Comparison of ENCODE assay signal across 12 cellular contexts in genomic region chr16:56422896-56423441, GRCh38. TPM values are rescaled to one million over a fixed set of nuclear protein-coding genes. Genes with fewer than 3 reads are reported as not detected.
DNase-seq lines count a peak whose midpoint lies in the region; ATAC-seq and TF ChIP-seq lines count a peak whose summit lies in the region.
"Had no signal": no experiment of that assay in that cellular context is flagged by ENCODE, and none has a peak within 500 bp of the region (broad histone marks: within the 10 kb centered on the region; RNA-seq: fewer than 3 reads in every experiment).

No MANE protein-coding gene starts in this region.

- no peaks in the 10 kb centered on the region for H3K9me3 ChIP-seq in hepatocyte (ENCODE audit: low read depth)

- H3K79me2 ChIP-seq in hepatocyte = peaks cover 69% of the 10 kb centered on the region

- peaks cover 1% of the 10 kb centered on the region for H3K36me3 Mint-ChIP-seq in activated naive CD4-positive, alpha-beta T cell treated with anti-CD3 and anti-CD28 coated beads for 36 hours (ENCODE audit: low read depth)

- DNase-seq in activated naive CD4-positive, alpha-beta T cell treated with anti-CD3 and anti-CD28 coated beads for 36 hours = no peak
- no peak for DNase-seq in activated naive CD4-positive, alpha-beta T cell treated with Interleukin-2 at 50 U/mL for 16 hours
- DNase-seq in hepatocyte (ENCODE audit: low spot score) (no peak), SIG-M5 treated with dmso at 0.1 percent for 504 hours (lab: John Stamatoyannopoulos, UW; ENCODE audit: unreplicated experiment) (no peak), SW480 (ENCODE audit: low spot score) (no peak)
- no peak for DNase-seq in stimulated activated naive CD8-positive, alpha-beta T cell treated with anti-CD3 and anti-CD28 coated beads, Interleukin-15, amount 100 ng/mL, for 72 hours
- DNase-seq: activated effector memory CD4-positive, alpha-beta T cell treated with anti-CD3 and anti-CD28 coated beads, Interleukin-2, amount 50 U/mL, for 16 hours; effector CD4-positive, alpha-beta T cell; NCI-H524 treated with DMSO at 0.1 percent for 48 hours; SW 1271 had no signal

- no peaks in the 10 kb centered on the region for H3K9me2 ChIP-seq in hepatocyte (replicated peaks; ENCODE audit: insufficient read depth)

- ATAC-seq in stimulated activated naive CD8-positive, alpha-beta T cell treated with anti-CD3 and anti-CD28 coated beads, Interleukin-15, amount 100 ng/mL, for 72 hours = no peak
- ATAC-seq in GM21723 (IDR thresholded peaks at IDR 0.05; ENCODE audit: unreplicated experiment) = no peak

- no peak for TF ChIP-seq CTCF in VCaP (conservative IDR thresholded peaks at IDR 0.05)
- no peak for TF ChIP-seq CTCF in hepatocyte (IDR thresholded peaks at IDR 0.05; ENCODE audit: poor library complexity)

- CTCF ChIA-PET in activated naive CD4-positive, alpha-beta T cell treated with anti-CD3 and anti-CD28 coated beads for 36 hours (lab: Charles Lee) = no interaction called here

- H4K20me1 ChIP-seq in hepatocyte (ENCODE audit: insufficient read depth, poor library complexity, severe bottlenecking) = peaks cover 39% of the 10 kb centered on the region

- H3K27ac ChIP-seq in VCaP (peak overlapping the region; percentile 85), hepatocyte (no peak overlapping the region)

- WGBS in hepatocyte (ENCODE audit: low lambda C conversion rate, missing lambda C conversion rate) = 79% methylated on average over 4 of the region's 4 CpGs

- peaks cover 18% of the 10 kb centered on the region for H3K4me1 ChIP-seq in hepatocyte (ENCODE audit: insufficient read depth)

- intact Hi-C loops in activated naive CD4-positive, alpha-beta T cell treated with anti-CD3 and anti-CD28 coated beads for 36 hours (cut with micrococcal nuclease) = loop anchor here (10.0 kb wide), 1 partner anchor 228 kb away; the partner anchor contains the start of gene GNAO1

- no peaks in the 10 kb centered on the region for H3K9me3 Mint-ChIP-seq in activated naive CD4-positive, alpha-beta T cell treated with anti-CD3 and anti-CD28 coated beads for 36 hours
- H3K9me3 Mint-ChIP-seq in stimulated activated naive CD8-positive, alpha-beta T cell treated with anti-CD3 and anti-CD28 coated beads, Interleukin-15, amount 100 ng/mL, for 72 hours = no peaks in the 10 kb centered on the region

- H3K4me1 Mint-ChIP-seq in activated naive CD4-positive, alpha-beta T cell treated with anti-CD3 and anti-CD28 coated beads for 36 hours (ENCODE audit: low read depth) = peaks cover 35% of the 10 kb centered on the region
- peaks cover 46% of the 10 kb centered on the region for H3K4me1 Mint-ChIP-seq in stimulated activated naive CD8-positive, alpha-beta T cell treated with anti-CD3 and anti-CD28 coated beads, Interleukin-15, amount 100 ng/mL, for 72 hours

- H3K36me3 ChIP-seq in hepatocyte (replicated peaks; ENCODE audit: insufficient read depth, low read depth) = no peaks in the 10 kb centered on the region

- peak overlapping the region; percentile 88 for H3K4me2 ChIP-seq in hepatocyte

- H3K4me3 Mint-ChIP-seq in activated naive CD4-positive, alpha-beta T cell treated with anti-CD3 and anti-CD28 coated beads for 36 hours = peak overlapping the region; percentile 8
- peak overlapping the region; percentile 4 to 35 for H3K4me3 Mint-ChIP-seq in stimulated activated naive CD8-positive, alpha-beta T cell treated with anti-CD3 and anti-CD28 coated beads, Interleukin-15, amount 100 ng/mL, for 72 hours

- no peak overlapping the region for H3K4me3 ChIP-seq in hepatocyte

- H3K27ac Mint-ChIP-seq in activated naive CD4-positive, alpha-beta T cell treated with anti-CD3 and anti-CD28 coated beads for 36 hours = no peak overlapping the region
- no peak overlapping the region for H3K27ac Mint-ChIP-seq in stimulated activated naive CD8-positive, alpha-beta T cell treated with anti-CD3 and anti-CD28 coated beads, Interleukin-15, amount 100 ng/mL, for 72 hours

- H2AFZ ChIP-seq in hepatocyte = no peak overlapping the region

- no peaks in the 10 kb centered on the region for H3K27me3 Mint-ChIP-seq in activated naive CD4-positive, alpha-beta T cell treated with anti-CD3 and anti-CD28 coated beads for 36 hours (ENCODE audit: low read depth)
- no peaks in the 10 kb centered on the region for H3K27me3 Mint-ChIP-seq in stimulated activated naive CD8-positive, alpha-beta T cell treated with anti-CD3 and anti-CD28 coated beads, Interleukin-15, amount 100 ng/mL, for 72 hours

- H3K27me3 ChIP-seq in hepatocyte = no peaks in the 10 kb centered on the region

RNA-seq across cellular contexts. Expression of gene AMFR, which starts 2.4 kb away (rescaled TPM):
- 10 to 100 TPM; 26.7 to 33.0 TPM for total RNA-seq in activated naive CD4-positive, alpha-beta T cell treated with anti-CD3 and anti-CD28 coated beads for 36 hours
- total RNA-seq in hepatocyte = 109 and 135 TPM in 2 replicates
- polyA plus RNA-seq in hepatocyte = 56.2 and 67.2 TPM in 2 replicates

RNA-seq across cellular contexts. Expression of gene NUDT21, which starts 28.2 kb away (rescaled TPM):
- 100 to 1,000 TPM; 324 to 330 TPM for total RNA-seq in activated naive CD4-positive, alpha-beta T cell treated with anti-CD3 and anti-CD28 coated beads for 36 hours
- 75.3 and 76.6 TPM in 2 replicates for total RNA-seq in hepatocyte
- polyA plus RNA-seq in hepatocyte = 44.7 and 47.4 TPM in 2 replicates

RNA-seq across cellular contexts. Expression of gene OGFOD1, which starts 28.4 kb away (rescaled TPM):
- 10 to 100 TPM; 48.5 to 50.6 TPM for total RNA-seq in activated naive CD4-positive, alpha-beta T cell treated with anti-CD3 and anti-CD28 coated beads for 36 hours
- 45.6 and 58.9 TPM in 2 replicates for total RNA-seq in hepatocyte
- 37.0 and 55.5 TPM in 2 replicates for polyA plus RNA-seq in hepatocyte
